In the genomic region with DNA sequence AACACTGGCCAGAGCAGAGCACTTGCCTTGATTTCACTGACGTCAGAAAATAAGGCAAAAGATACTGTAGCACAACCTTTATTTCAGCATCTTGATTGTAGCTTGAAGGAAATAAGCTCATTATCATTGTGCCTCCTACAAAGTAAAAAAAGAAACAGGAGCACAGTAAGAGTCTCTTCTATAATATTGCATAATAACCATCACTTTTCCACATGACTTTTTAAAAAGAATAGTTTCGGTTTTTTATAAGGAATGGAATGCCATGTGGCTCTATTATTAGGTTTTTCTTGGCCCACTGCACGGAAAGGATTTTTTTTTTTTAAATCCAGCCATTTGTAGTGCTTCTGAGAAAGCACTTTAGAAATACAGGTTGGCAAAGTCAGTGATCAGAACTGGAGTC, we compare ENCODE assay signal across 27 cellular contexts.
DNase-seq lines count a peak whose midpoint lies in the region; ATAC-seq and TF ChIP-seq lines count a peak whose summit lies in the region.
"Had no signal": no experiment of that assay in that cellular context is flagged by ENCODE, and none has a peak within 500 bp of the region (broad histone marks: within the 10 kb centered on the region; RNA-seq: fewer than 3 reads in every experiment).

No MANE protein-coding gene starts in this region.

- H3K9ac ChIP-seq in SK-N-SH (no peak overlapping the region), mammary epithelial cell (ENCODE audit: insufficient read depth, low read length) (no peak overlapping the region)
- H3K9ac ChIP-seq: KMS-11 had no signal

- DNase-seq in SK-N-SH (no peak), coronary artery (ENCODE audit: low spot score) (no peak), inferior parietal cortex (ENCODE audit: extremely low spot score) (peak; percentile 20), tibial artery (no peak), mammary epithelial cell (no peak), PC-9 (no peak), transverse colon (no peak)
- DNase-seq: activated CD4-positive, alpha-beta T cell treated with anti-CD3 and anti-CD28 coated beads for 36 hours; activated CD8-positive, alpha-beta memory T cell treated with anti-CD3 and anti-CD28 coated beads for 24 hours; activated gamma-delta T cell treated with Interleukin-2 at 50 U/mL for 16 hours; activated naive CD8-positive, alpha-beta T cell treated with anti-CD3 and anti-CD28 coated beads, Interleukin-2, amount 50 U/mL, for 24 hours; activated T-cell treated with anti-CD3 and anti-CD28 coated beads, Interleukin-2, amount 50 U/mL, for 1 hour; CD4-positive, alpha-beta memory T cell; dermis blood vessel endothelial cell; foreskin keratinocyte; NCI-H146; NCI-H2171 treated with DMSO at 0.1 percent for 48 hours; NCI-H526 treated with DMSO at 0.1 percent for 48 hours; pancreas; right lobe of liver; RPMI8226; stomach; T-helper 2 cell; upper lobe of right lung had no signal

- in situ Hi-C loops in mammary epithelial cell (cut with MboI; ENCODE audit: low sequenced_read_pairs in 2 of 2): no loop called here
- in situ Hi-C loops in transverse colon (cut with MboI; ENCODE audit: low pct_ligation_motif_present in 1 of 4, low pct_unique_long_range_greater_than_20kb in 1 of 4, low sequenced_read_pairs in 3 of 4): no loop called here

- no peak for TF ChIP-seq EP300 in SK-N-SH (IDR thresholded peaks at IDR 0.05; ENCODE audit: borderline replicate concordance in 1 of 2, low read depth in 1 of 2, low read length in 1 of 2)
- TF ChIP-seq EP300 in transverse colon (IDR thresholded peaks at IDR 0.05; ENCODE audit: low read depth): no peak

- ATAC-seq in HG03097 (IDR thresholded peaks at IDR 0.05; ENCODE audit: low FRiP score, unreplicated experiment): no peak
- ATAC-seq: activated CD4-positive, alpha-beta T cell treated with anti-CD3 and anti-CD28 coated beads for 36 hours; activated naive CD8-positive, alpha-beta T cell treated with anti-CD3 and anti-CD28 coated beads, Interleukin-2, amount 50 U/mL, for 24 hours; foreskin keratinocyte; natural killer cell treated with Interleukin-12 subunit alpha and Interleukin-12 subunit beta and Interleukin-15 and Interleukin-18, amount 100 ng/mL, for 72 hours; pancreas; right lobe of liver; upper lobe of right lung had no signal

- intact Hi-C loops in tibial artery (cut with DNase I; ENCODE audit: low total_unique reads): no loop called here
- intact Hi-C loops in mammary epithelial cell (cut with micrococcal nuclease): no loop called here
- intact Hi-C loops in PC-9 (cut with micrococcal nuclease; ENCODE audit: unreplicated experiment): no loop called here
- intact Hi-C loops in transverse colon (cut with DNase I; ENCODE audit: low total_unique reads): no loop called here

- CTCF ChIA-PET in SK-N-SH (lab: Yijun Ruan, JAX): interaction anchor here (0.6 kb wide), 1 partner anchor 1192 kb away, joined by 3 read pairs; no protein-coding TSS in a partner anchor
- CTCF ChIA-PET in mammary epithelial cell (lab: Charles Lee; ENCODE audit: low non-redundant PET): no interaction called here
- CTCF ChIA-PET in PC-9 (lab: Charles Lee): no interaction called here

- dilution Hi-C loops in mammary epithelial cell (cut with HindIII; ENCODE audit: low sequenced_read_pairs): no loop called here

- no peaks in the 10 kb centered on the region for H3K9me3 ChIP-seq in SK-N-SH
- H3K9me3 ChIP-seq in tibial artery: no peaks in the 10 kb centered on the region
- H3K9me3 ChIP-seq in mammary epithelial cell (replicated peaks; ENCODE audit: insufficient read depth, low read length): no peaks in the 10 kb centered on the region
- H3K9me3 ChIP-seq in PC-9 (ENCODE audit: insufficient read depth, low read depth): no peaks in the 10 kb centered on the region
- no peaks in the 10 kb centered on the region for H3K9me3 ChIP-seq in transverse colon
- H3K9me3 ChIP-seq: pancreas, right lobe of liver, stomach, upper lobe of right lung had no signal

- TF ChIP-seq RAD21 in SK-N-SH (IDR thresholded peaks at IDR 0.05; ENCODE audit: low read length): no peak

- H3K27me3 ChIP-seq in SK-N-SH (ENCODE audit: insufficient read depth) (no peaks in the 10 kb centered on the region), tibial artery (no peaks in the 10 kb centered on the region), mammary epithelial cell (ENCODE audit: insufficient read depth, low read length) (no peaks in the 10 kb centered on the region), PC-9 (ENCODE audit: insufficient read depth, low read depth) (no peaks in the 10 kb centered on the region), transverse colon (no peaks in the 10 kb centered on the region)
- H3K27me3 ChIP-seq: foreskin keratinocyte, pancreas, right lobe of liver, stomach, upper lobe of right lung had no signal

- H3K4me1 ChIP-seq in SK-N-SH (ENCODE audit: control insufficient read depth in 1 of 2, insufficient read depth in 2 of 2, low read depth in 1 of 2, low read length in 1 of 2) (no peaks in the 10 kb centered on the region), tibial artery (peaks cover 0 to 17% (median 8%) of the 10 kb centered on the region in 4 donors), mammary epithelial cell (ENCODE audit: insufficient read depth, low read length) (no peaks in the 10 kb centered on the region), PC-9 (replicated peaks; ENCODE audit: insufficient read depth) (no peaks in the 10 kb centered on the region), transverse colon (no peaks in the 10 kb centered on the region)
- H3K4me1 ChIP-seq: foreskin keratinocyte, pancreas, right lobe of liver, stomach, upper lobe of right lung had no signal

- TF ChIP-seq POLR2A in transverse colon (IDR thresholded peaks at IDR 0.05): no peak

- H4K20me1 ChIP-seq in SK-N-SH (ENCODE audit: insufficient read depth) (no peaks in the 10 kb centered on the region), mammary epithelial cell (ENCODE audit: insufficient read depth, low read length) (no peaks in the 10 kb centered on the region), PC-9 (ENCODE audit: insufficient read depth) (no peaks in the 10 kb centered on the region)

- H3K36me3 ChIP-seq in SK-N-SH (replicated peaks in 1 of 2; ENCODE audit: control insufficient read depth in 1 of 2, insufficient read depth in 2 of 2, low read length in 1 of 2) (no peaks in the 10 kb centered on the region), tibial artery (no peaks in the 10 kb centered on the region), mammary epithelial cell (ENCODE audit: insufficient read depth, low read length) (no peaks in the 10 kb centered on the region), PC-9 (ENCODE audit: low read depth) (no peaks in the 10 kb centered on the region), transverse colon (no peaks in the 10 kb centered on the region)
- H3K36me3 ChIP-seq: pancreas, right lobe of liver, stomach, upper lobe of right lung had no signal

- H3K79me2 ChIP-seq in SK-N-SH (ENCODE audit: insufficient read depth): no peaks in the 10 kb centered on the region
- H3K79me2 ChIP-seq in mammary epithelial cell (ENCODE audit: insufficient read depth, low read length): no peaks in the 10 kb centered on the region
- no peaks in the 10 kb centered on the region for H3K79me2 ChIP-seq in PC-9 (ENCODE audit: low read depth)

- POLR2A ChIA-PET in SK-N-SH (lab: Yijun Ruan, JAX) (no interaction called here), PC-9 (lab: Charles Lee; ENCODE audit: unreplicated experiment) (no interaction called here)

- H3K27ac ChIP-seq in SK-N-SH (ENCODE audit: low read depth in 2 of 2, low read length in 1 of 2) (no peak overlapping the region; a peak in 1 of 4 replicates), coronary artery (peak overlapping the region; percentile 0 to 33), tibial artery (peak overlapping the region in 1 of 2 donors; percentile 57), mammary epithelial cell (ENCODE audit: insufficient read depth, low read depth, low read length) (no peak overlapping the region), PC-9 (no peak overlapping the region), transverse colon (no peak overlapping the region)
- H3K27ac ChIP-seq: foreskin keratinocyte, KMS-11, pancreas, right lobe of liver, stomach, upper lobe of right lung had no signal

- H3K4me2 ChIP-seq in SK-N-SH: peak overlapping the region; percentile 3; the same call in 1 of the 2 replicates
- no peak overlapping the region for H3K4me2 ChIP-seq in mammary epithelial cell (ENCODE audit: insufficient read depth, low read depth, low read length)
- H3K4me2 ChIP-seq in PC-9: no peak overlapping the region
- H3K4me2 ChIP-seq: KMS-11 had no signal

- no peak for TF ChIP-seq CTCF in SK-N-SH (IDR thresholded peaks at IDR 0.05)
- TF ChIP-seq CTCF in coronary artery (IDR thresholded peaks at IDR 0.05): no peak
- TF ChIP-seq CTCF in tibial artery (IDR thresholded peaks at IDR 0.05): no peak
- no peak for TF ChIP-seq CTCF in mammary epithelial cell (conservative IDR thresholded peaks at IDR 0.05 in 1 of 2, IDR thresholded peaks at IDR 0.05 in 1 of 2; ENCODE audit: extremely low read depth in 1 of 2, insufficient read depth in 1 of 2, low read depth in 1 of 2, low read length in 2 of 2)
- no peak for TF ChIP-seq CTCF in PC-9 (conservative IDR thresholded peaks at IDR 0.05)
- TF ChIP-seq CTCF in transverse colon (IDR thresholded peaks at IDR 0.05): no peak

- no peak overlapping the region for H3K4me3 ChIP-seq in SK-N-SH (ENCODE audit: low read depth in 2 of 2, low read length in 1 of 2)
- no peak overlapping the region for H3K4me3 ChIP-seq in coronary artery
- peak overlapping the region; percentile 15 to 16 for H3K4me3 ChIP-seq in tibial artery
- H3K4me3 ChIP-seq in mammary epithelial cell (replicated peaks in 1 of 3; ENCODE audit: insufficient read depth in 1 of 3, low read depth in 2 of 3, low read length in 3 of 3): no peak overlapping the region
- H3K4me3 ChIP-seq in PC-9: no peak overlapping the region
- H3K4me3 ChIP-seq in transverse colon: no peak overlapping the region
- H3K4me3 ChIP-seq: pancreas, right lobe of liver, stomach, upper lobe of right lung had no signal

- H3K9me2 ChIP-seq in SK-N-SH (no peaks in the 10 kb centered on the region), PC-9 (ENCODE audit: insufficient read depth) (no peaks in the 10 kb centered on the region)

- H2AFZ ChIP-seq in SK-N-SH (ENCODE audit: low read depth): no peak overlapping the region
- H2AFZ ChIP-seq in mammary epithelial cell (ENCODE audit: low read depth, low read length): no peak overlapping the region
- no peak overlapping the region for H2AFZ ChIP-seq in PC-9

- WGBS in SK-N-SH (ENCODE audit: low lambda C conversion rate): 10% methylated on average over 3 of the region's 3 CpGs
- 11% methylated on average over 3 of the region's 3 CpGs for WGBS in mammary epithelial cell (ENCODE audit: low coverage, missing lambda C conversion rate)
- WGBS in transverse colon (ENCODE audit: low coverage in 1 of 2), 2 donors: 39 to 40% methylated on average over 3 of the region's 3 CpGs

- BruUV-seq in mammary epithelial cell (replicated peaks; lab: Mats Ljungman, UMichigan) (no TSS peak), PC-9 (replicated peaks; lab: Mats Ljungman, UMichigan) (no TSS peak)

- H3F3A ChIP-seq in SK-N-SH (replicated peaks; ENCODE audit: insufficient read depth) (no peaks in the 10 kb centered on the region), PC-9 (ENCODE audit: insufficient read depth, low read depth) (no peaks in the 10 kb centered on the region)

TF ChIP-seq in SK-N-SH, 30 proteins besides CTCF, POLR2A, EP300 and RAD21 (continues in another document):
- TF ChIP-seq TCF12 (IDR thresholded peaks at IDR 0.05) (0 out of 2 replicates have a peak, but pooled peaks have one; percentile 13), CHD2 (IDR thresholded peaks at IDR 0.05; ENCODE audit: low read length, partially characterized antibody) (no peak)

Comparison
In these comparisons a context has a peak if more than half of its experiments do, and no peak if none do; other contexts are left out.
1. H3K27ac ChIP-seq: peak in coronary artery (2 of 2); none in SK-N-SH (0 of 2), mammary epithelial cell (single experiment), PC-9 (single experiment) and transverse colon (0 of 4).
2. H3K4me3 ChIP-seq: peak in tibial artery (2 of 2); none in SK-N-SH (0 of 2), coronary artery (single experiment), mammary epithelial cell (0 of 3), PC-9 (single experiment) and transverse colon (0 of 4).